12 cellular contexts compared by ENCODE assay signal in the genomic region with DNA sequence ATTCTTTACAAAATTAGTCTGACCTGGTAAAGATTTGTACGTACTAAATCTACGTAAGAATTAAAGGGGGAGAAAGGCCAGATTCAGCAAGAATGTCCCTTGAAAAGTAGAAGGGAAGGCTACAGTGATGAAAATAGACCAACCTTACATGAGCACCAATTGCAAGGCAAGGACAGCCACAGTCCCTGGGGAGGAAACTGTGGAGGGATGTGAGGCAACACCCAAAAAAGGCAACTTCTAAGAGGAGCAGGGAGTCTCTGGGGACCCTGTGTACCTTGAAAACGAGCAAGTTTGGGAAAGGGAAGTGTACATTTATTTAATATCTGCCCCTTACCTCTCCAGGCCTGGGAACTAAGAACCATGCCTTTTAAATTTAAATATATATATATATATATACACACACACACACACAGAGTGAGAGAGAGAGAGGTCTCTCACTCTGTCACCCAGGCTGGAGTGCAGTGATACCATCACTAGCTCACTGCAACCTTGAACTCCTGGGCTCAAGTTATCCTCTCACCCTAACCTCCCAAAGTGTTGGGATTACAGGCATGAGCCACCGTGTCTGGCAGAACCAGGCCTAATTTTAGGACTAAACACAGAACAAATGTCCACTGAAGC. TPM values are rescaled to one million over a fixed set of nuclear protein-coding genes. Genes with fewer than 3 reads are reported as not detected.
DNase-seq lines count a peak whose midpoint lies in the region; ATAC-seq and TF ChIP-seq lines count a peak whose summit lies in the region.
"Had no signal": no experiment of that assay in that cellular context is flagged by ENCODE, and none has a peak within 500 bp of the region (broad histone marks: within the 10 kb centered on the region; RNA-seq: fewer than 3 reads in every experiment).

No MANE protein-coding gene starts in this region.

- no peak overlapping the region for H4K8ac ChIP-seq in mesendoderm (ENCODE audit: low read depth, low read length)

- no peaks in the 10 kb centered on the region for H3K9me3 Mint-ChIP-seq in stimulated activated memory B cell treated with anti-CD40 and anti-IgM and Interleukin-4, amounts not matched to agents 10 μg/mL and 1 μg/mL and 100 μg/mL, for 72 hours

- no peak for TF ChIP-seq EP300 in suprapubic skin (IDR thresholded peaks at IDR 0.05)

- H3K56ac ChIP-seq in mesendoderm (ENCODE audit: low read length), result no peak overlapping the region

- H3K9me3 ChIP-seq in suprapubic skin, result no peaks in the 10 kb centered on the region
- H3K9me3 ChIP-seq: body of pancreas had no signal

- no peak overlapping the region for H2BK5ac ChIP-seq in mesendoderm (ENCODE audit: low read length)

- ATAC-seq in HG02759 (IDR thresholded peaks at IDR 0.05; ENCODE audit: unreplicated experiment), result peak; percentile 66
- peak; percentile 36 for ATAC-seq in stimulated activated memory B cell treated with anti-CD40 and anti-IgM and Interleukin-4, amounts not matched to agents 10 μg/mL and 1 μg/mL and 100 μg/mL, for 72 hours
- no peak for ATAC-seq in GM19351 (IDR thresholded peaks at IDR 0.05; ENCODE audit: unreplicated experiment)
- ATAC-seq: body of pancreas, foreskin keratinocyte had no signal

- DNase-seq in NCI-H1105 treated with DMSO at 0.1 percent for 48 hours (lab: John Stamatoyannopoulos, UW) (peak; percentile 10), NCI-H1105 (lab: John Stamatoyannopoulos, UW) (no peak), mesendoderm (no peak), suprapubic skin (ENCODE audit: low spot score in 2 of 2) (no peak)
- DNase-seq: activated gamma-delta T cell treated with Interleukin-2 at 50 U/mL for 16 hours, body of pancreas, foreskin keratinocyte, NCI-H1694 had no signal

- H3K27ac Mint-ChIP-seq in stimulated activated memory B cell treated with anti-CD40 and anti-IgM and Interleukin-4, amounts not matched to agents 10 μg/mL and 1 μg/mL and 100 μg/mL, for 72 hours, result no peak overlapping the region

- WGBS in mesendoderm (ENCODE audit: extremely low coverage, insufficient coverage, low lambda C conversion rate), result 79% methylated on average over 2 of the region's 4 CpGs
- 60% methylated on average over 4 of the region's 4 CpGs for WGBS in suprapubic skin

- H3K27me3 Mint-ChIP-seq in stimulated activated memory B cell treated with anti-CD40 and anti-IgM and Interleukin-4, amounts not matched to agents 10 μg/mL and 1 μg/mL and 100 μg/mL, for 72 hours, result no peaks in the 10 kb centered on the region

- H3K4ac ChIP-seq in mesendoderm (ENCODE audit: low read depth, low read length), result no peak overlapping the region

- H3K4me3 ChIP-seq in mesendoderm (ENCODE audit: low read length) (no peak overlapping the region), suprapubic skin (no peak overlapping the region)
- H3K4me3 ChIP-seq: body of pancreas had no signal

- H3K27me3 ChIP-seq in mesendoderm (ENCODE audit: insufficient read depth, low read length, poor library complexity) (no peaks in the 10 kb centered on the region), suprapubic skin (no peaks in the 10 kb centered on the region)
- H3K27me3 ChIP-seq: body of pancreas, foreskin keratinocyte had no signal

- no peak overlapping the region for H3K4me3 Mint-ChIP-seq in stimulated activated memory B cell treated with anti-CD40 and anti-IgM and Interleukin-4, amounts not matched to agents 10 μg/mL and 1 μg/mL and 100 μg/mL, for 72 hours

- no peak overlapping the region for H3K9ac ChIP-seq in mesendoderm (ENCODE audit: low read length)

- no peak overlapping the region for H2BK15ac ChIP-seq in mesendoderm (replicated peaks; ENCODE audit: low read depth)

- H3K4me1 Mint-ChIP-seq in stimulated activated memory B cell treated with anti-CD40 and anti-IgM and Interleukin-4, amounts not matched to agents 10 μg/mL and 1 μg/mL and 100 μg/mL, for 72 hours, result peaks cover 19% of the 10 kb centered on the region

- no peaks in the 10 kb centered on the region for H3K79me2 ChIP-seq in mesendoderm (ENCODE audit: control insufficient read depth, insufficient read depth, low read length)

- no peaks in the 10 kb centered on the region for H3K36me3 ChIP-seq in mesendoderm (ENCODE audit: control insufficient read depth, insufficient read depth, low read length)
- H3K36me3 ChIP-seq in suprapubic skin, result no peaks in the 10 kb centered on the region

- peaks cover 22% of the 10 kb centered on the region for H3K36me3 Mint-ChIP-seq in stimulated activated memory B cell treated with anti-CD40 and anti-IgM and Interleukin-4, amounts not matched to agents 10 μg/mL and 1 μg/mL and 100 μg/mL, for 72 hours

- H3K27ac ChIP-seq in VCaP (peak overlapping the region; percentile 98), mesendoderm (ENCODE audit: low read depth, low read length) (no peak overlapping the region), suprapubic skin (no peak overlapping the region)
- H3K27ac ChIP-seq: body of pancreas, foreskin keratinocyte had no signal

- no peak overlapping the region for H3K4me2 ChIP-seq in mesendoderm (ENCODE audit: low read length)

- TF ChIP-seq CTCF in VCaP (conservative IDR thresholded peaks at IDR 0.05) (no peak), suprapubic skin (IDR thresholded peaks at IDR 0.05) (no peak)

- no peak for TF ChIP-seq POLR2A in suprapubic skin (IDR thresholded peaks at IDR 0.05)

- H4K5ac ChIP-seq in mesendoderm (ENCODE audit: low read length), result no peak overlapping the region

- no peaks in the 10 kb centered on the region for H3K4me1 ChIP-seq in mesendoderm (ENCODE audit: control insufficient read depth, low read depth, low read length)
- peaks cover 8% of the 10 kb centered on the region for H3K4me1 ChIP-seq in suprapubic skin
- H3K4me1 ChIP-seq: body of pancreas had no signal

- H2AK5ac ChIP-seq in mesendoderm (ENCODE audit: low read length), result no peak overlapping the region

- H3K79me1 ChIP-seq in mesendoderm (ENCODE audit: low read length), result no peaks in the 10 kb centered on the region

- H3K18ac ChIP-seq in mesendoderm (ENCODE audit: low read length), result no peak overlapping the region

- H2BK120ac ChIP-seq in mesendoderm (ENCODE audit: low read depth, low read length), result no peak overlapping the region

- no peak overlapping the region for H3K23ac ChIP-seq in mesendoderm (ENCODE audit: low read length)

RNA-seq across cellular contexts. Expression of a gene that starts 56.4 kb away (rescaled TPM):
- 0.53 TPM for polyA plus RNA-seq in mesendoderm (2013, experiment 1 of 2)
- polyA plus RNA-seq in mesendoderm (2013, experiment 2 of 2), result 0.67 TPM
- 10 to 100 TPM; 11.2 to 18.1 (median 16.4) TPM for total RNA-seq in suprapubic skin
